ENCODE assay signal across 10 cellular contexts in genomic region chr2:173119069-173119807, GRCh38. TPM values are rescaled to one million over a fixed set of nuclear protein-coding genes. Genes with fewer than 3 reads are reported as not detected.
DNase-seq lines count a peak whose midpoint lies in the region; ATAC-seq and TF ChIP-seq lines count a peak whose summit lies in the region.
"Had no signal": no experiment of that assay in that cellular context is flagged by ENCODE, and none has a peak within 500 bp of the region (broad histone marks: within the 10 kb centered on the region; RNA-seq: fewer than 3 reads in every experiment).

No MANE protein-coding gene starts in this region.

- TF ChIP-seq POLR2A in sigmoid colon (IDR thresholded peaks at IDR 0.05) = no peak

- no peak overlapping the region for H3K4me3 ChIP-seq in sigmoid colon

- WGBS in sigmoid colon, 2 donors = 53 to 62% methylated on average over 5 of the region's 5 CpGs

- H3K27me3 ChIP-seq in sigmoid colon = no peaks in the 10 kb centered on the region

- peak overlapping the region; percentile 45 to 78 (median 73) for H3K27ac ChIP-seq in sigmoid colon

- intact Hi-C loops in sigmoid colon (cut with DNase I) = no loop called here

- H3K36me3 ChIP-seq in sigmoid colon = no peaks in the 10 kb centered on the region

- DNase-seq in NCI-H2029 treated with DMSO at 0.1 percent for 48 hours (lab: John Stamatoyannopoulos, UW) (peak; percentile 94), dermis blood vessel endothelial cell (peak; percentile 14), sigmoid colon (peak; percentile 86), GM20000 (ENCODE audit: low spot score) (no peak), HT-29 (ENCODE audit: low spot score) (no peak)
- no peak for DNase-seq in activated T-cell treated with anti-CD3 and anti-CD28 coated beads, Interleukin-2, amount 50 U/mL, for 1 hour
- DNase-seq: foreskin melanocyte, SW 1271 had no signal

- H3K4me1 ChIP-seq in sigmoid colon = peaks cover 0 to 47% (median 41%) of the 10 kb centered on the region in 4 donors

- TF ChIP-seq CTCF in sigmoid colon (IDR thresholded peaks at IDR 0.05) (no peak), GM20000 (IDR thresholded peaks at IDR 0.05; ENCODE audit: extremely low read depth, missing control alignments) (no peak)

- ATAC-seq in GM19351 (IDR thresholded peaks at IDR 0.05; ENCODE audit: unreplicated experiment) = peak; percentile 63
- no peak for ATAC-seq in GM19467 (IDR thresholded peaks at IDR 0.05; ENCODE audit: unreplicated experiment)

- H3K9me3 ChIP-seq in sigmoid colon = no peaks in the 10 kb centered on the region

- TF ChIP-seq EP300 in sigmoid colon (IDR thresholded peaks at IDR 0.05) = no peak

RNA-seq across cellular contexts. Expression of gene MAP3K20, which starts 43.6 kb away (rescaled TPM):
- 31.5 and 41.5 TPM in 2 replicates for total RNA-seq in dermis blood vessel endothelial cell
- total RNA-seq in sigmoid colon = 100 to 1,000 TPM; 189 to 255 (median 219) TPM
- 10 to 100 TPM in 1 of 3 donors, 1 to 10 TPM in 2; 6.2 to 29.6 (median 9.6) TPM for polyA plus RNA-seq in sigmoid colon
- total RNA-seq in HT-29 (2014; rRNA removed; shearing (Covaris generic)) = 17.4 and 18.4 TPM in 2 replicates

Comparison
In these comparisons a context has a peak if more than half of its experiments do, and no peak if none do; other contexts are left out.
1. DNase-seq: peak in NCI-H2029 treated with DMSO at 0.1 percent for 48 hours (single experiment), dermis blood vessel endothelial cell (single experiment) and sigmoid colon (single experiment); none in activated T-cell treated with anti-CD3 and anti-CD28 coated beads, Interleukin-2, amount 50 U/mL, for 1 hour (single experiment), GM20000 (single experiment) and HT-29 (single experiment).